Comparison of ENCODE assay signal across 8 cellular contexts in genomic region chr17:75721463-75722011, GRCh38. TPM values are rescaled to one million over a fixed set of nuclear protein-coding genes. Genes with fewer than 3 reads are reported as not detected.
DNase-seq lines count a peak whose midpoint lies in the region; ATAC-seq, FAIRE-seq and TF ChIP-seq lines count a peak whose summit lies in the region.

No MANE protein-coding gene starts in this region.

- ATAC-seq in lower lobe of right lung = peak; percentile 12 to 35
- no peak for ATAC-seq in HG03139 (IDR thresholded peaks at IDR 0.05; ENCODE audit: unreplicated experiment)

- intact Hi-C loops in lower lobe of right lung (cut with DNase I) = no loop called here
- intact Hi-C loops in thyroid gland (cut with DNase I) = no loop called here

- H3K27me3 Mint-ChIP-seq in T-helper 2 cell treated with Interferon-gamma antibody and Interleukin-4, amounts not matched to agents 5 μg/mL and 100 μg/mL, for 36 hours (ENCODE audit: low read depth) = peaks cover 17% of the 10 kb centered on the region

- H3K4me3 ChIP-seq in bronchial epithelial cell (ENCODE audit: low read depth, low read length) = peak overlapping the region; percentile 97
- peak overlapping the region; percentile 55 for H3K4me3 ChIP-seq in lower lobe of right lung
- peak overlapping the region in 2 of 3 donors; percentile 25 to 57 for H3K4me3 ChIP-seq in thyroid gland (replicated peaks in 1 of 3)

- 42 to 59% methylated on average over 3 to 9 of the region's 33 CpGs for WGBS in thyroid gland, 2 donors

- peaks cover 24% of the 10 kb centered on the region for H3K36me3 ChIP-seq in bronchial epithelial cell (ENCODE audit: control insufficient read depth, insufficient read depth, low read length)
- peaks cover 5% of the 10 kb centered on the region for H3K36me3 ChIP-seq in lower lobe of right lung
- no peaks in the 10 kb centered on the region for H3K36me3 ChIP-seq in thyroid gland

- DNase-seq in T-helper 2 cell treated with Interferon-gamma antibody and Interleukin-4, amounts not matched to agents 5 μg/mL and 100 μg/mL, for 36 hours (ENCODE audit: low spot score) = no peak
- DNase-seq in T-helper 2 cell (no peak), bronchial epithelial cell (ENCODE audit: low read depth) (no peak), lower lobe of right lung (peak; percentile 46), thyroid gland (peak; percentile 9 to 21), RCC 7860 (ENCODE audit: low spot score) (no peak), A172 (ENCODE audit: low spot score) (no peak)

- H3K27me3 ChIP-seq in bronchial epithelial cell (ENCODE audit: control insufficient read depth, insufficient read depth, low read length) = no peaks in the 10 kb centered on the region
- H3K27me3 ChIP-seq in lower lobe of right lung (ENCODE audit: low read depth) = peaks cover 27% of the 10 kb centered on the region
- H3K27me3 ChIP-seq in thyroid gland = no peaks in the 10 kb centered on the region

- peak overlapping the region; percentile 60 for H3K4me3 Mint-ChIP-seq in T-helper 2 cell treated with Interferon-gamma antibody and Interleukin-4, amounts not matched to agents 5 μg/mL and 100 μg/mL, for 36 hours

- no peaks in the 10 kb centered on the region for H3K9me3 ChIP-seq in lower lobe of right lung
- no peaks in the 10 kb centered on the region for H3K9me3 ChIP-seq in thyroid gland

- no peaks in the 10 kb centered on the region for H3K36me3 Mint-ChIP-seq in T-helper 2 cell treated with Interferon-gamma antibody and Interleukin-4, amounts not matched to agents 5 μg/mL and 100 μg/mL, for 36 hours (ENCODE audit: low read depth)

- H3K27ac ChIP-seq in lower lobe of right lung (peak overlapping the region; percentile 80), thyroid gland (peak overlapping the region in 2 of 3 donors; percentile 50 to 70)

- H3K27ac Mint-ChIP-seq in T-helper 2 cell treated with Interferon-gamma antibody and Interleukin-4, amounts not matched to agents 5 μg/mL and 100 μg/mL, for 36 hours = no peak overlapping the region

- no peak for TF ChIP-seq CTCF in bronchial epithelial cell (IDR thresholded peaks at IDR 0.05; ENCODE audit: insufficient read depth, low read length, severe bottlenecking)
- TF ChIP-seq CTCF in lower lobe of right lung (IDR thresholded peaks at IDR 0.05) = no peak
- TF ChIP-seq CTCF in thyroid gland (IDR thresholded peaks at IDR 0.05) = no peak

- TF ChIP-seq POLR2A in thyroid gland (IDR thresholded peaks at IDR 0.05) = no peak

- FAIRE-seq in bronchial epithelial cell (lab: Jason Lieb, UNC) (no peak), RCC 7860 (lab: Jason Lieb, UNC) (no peak)

- H3K4me1 ChIP-seq in lower lobe of right lung = peaks cover 18% of the 10 kb centered on the region
- peaks cover 11 to 12% of the 10 kb centered on the region in 2 donors for H3K4me1 ChIP-seq in thyroid gland

- H3K9me3 Mint-ChIP-seq in T-helper 2 cell treated with Interferon-gamma antibody and Interleukin-4, amounts not matched to agents 5 μg/mL and 100 μg/mL, for 36 hours = no peaks in the 10 kb centered on the region

- peaks cover 4% of the 10 kb centered on the region for H3K4me1 Mint-ChIP-seq in T-helper 2 cell treated with Interferon-gamma antibody and Interleukin-4, amounts not matched to agents 5 μg/mL and 100 μg/mL, for 36 hours (ENCODE audit: low read depth)

RNA-seq across cellular contexts. Expression of gene ITGB4, which starts 0.3 kb away (rescaled TPM):
- total RNA-seq in bronchial epithelial cell = 297 and 565 TPM in 2 replicates
- 34.7 TPM for total RNA-seq in lower lobe of right lung
- total RNA-seq in thyroid gland = 10 to 100 TPM; 19.7 to 27.3 (median 23.1) TPM
- 15.0 and 15.2 TPM in 2 replicates for total RNA-seq in A172 (2014; rRNA removed; shearing (Covaris generic))

RNA-seq across cellular contexts. Expression of gene GALK1, which starts 43.5 kb away (rescaled TPM):
- total RNA-seq in bronchial epithelial cell = 13.4 and 32.8 TPM in 2 replicates
- 34.0 TPM for total RNA-seq in lower lobe of right lung
- total RNA-seq in thyroid gland = 10 to 100 TPM; 15.4 to 28.5 (median 24.9) TPM
- total RNA-seq in A172 (2014; rRNA removed; shearing (Covaris generic)) = 72.7 and 87.5 TPM in 2 replicates

RNA-seq across cellular contexts. Expression of gene SAP30BP, which starts 54.4 kb away (rescaled TPM):
- total RNA-seq in bronchial epithelial cell (58.4 and 65.0 TPM in 2 replicates), lower lobe of right lung (73.0 TPM), thyroid gland (10 to 100 TPM; 52.5 to 83.6 (median 72.7) TPM)
- total RNA-seq in A172 (2014; rRNA removed; shearing (Covaris generic)) = 124 and 169 TPM in 2 replicates

RNA-seq across cellular contexts. Expression of gene RECQL5, which starts 54.6 kb away (rescaled TPM):
- total RNA-seq in bronchial epithelial cell (11.6 and 28.9 TPM in 2 replicates), lower lobe of right lung (39.4 TPM), thyroid gland (10 to 100 TPM; 41.9 to 91.8 (median 70.1) TPM)
- total RNA-seq in A172 (2014; rRNA removed; shearing (Covaris generic)) = 18.0 and 19.0 TPM in 2 replicates

Comparison
In these comparisons a context has a peak if more than half of its experiments do, and no peak if none do; other contexts are left out.
1. DNase-seq: peak in lower lobe of right lung (single experiment) and thyroid gland (2 of 2); none in T-helper 2 cell treated with Interferon-gamma antibody and Interleukin-4, amounts not matched to agents 5 μg/mL and 100 μg/mL, for 36 hours (single experiment), T-helper 2 cell (0 of 5), bronchial epithelial cell (single experiment), RCC 7860 (single experiment) and A172 (single experiment).
2. H3K4me3 ChIP-seq: peak in every context shown above with its lines; median percentile 97 in bronchial epithelial cell; 55 in lower lobe of right lung; 41 in thyroid gland.